In the genomic region with DNA sequence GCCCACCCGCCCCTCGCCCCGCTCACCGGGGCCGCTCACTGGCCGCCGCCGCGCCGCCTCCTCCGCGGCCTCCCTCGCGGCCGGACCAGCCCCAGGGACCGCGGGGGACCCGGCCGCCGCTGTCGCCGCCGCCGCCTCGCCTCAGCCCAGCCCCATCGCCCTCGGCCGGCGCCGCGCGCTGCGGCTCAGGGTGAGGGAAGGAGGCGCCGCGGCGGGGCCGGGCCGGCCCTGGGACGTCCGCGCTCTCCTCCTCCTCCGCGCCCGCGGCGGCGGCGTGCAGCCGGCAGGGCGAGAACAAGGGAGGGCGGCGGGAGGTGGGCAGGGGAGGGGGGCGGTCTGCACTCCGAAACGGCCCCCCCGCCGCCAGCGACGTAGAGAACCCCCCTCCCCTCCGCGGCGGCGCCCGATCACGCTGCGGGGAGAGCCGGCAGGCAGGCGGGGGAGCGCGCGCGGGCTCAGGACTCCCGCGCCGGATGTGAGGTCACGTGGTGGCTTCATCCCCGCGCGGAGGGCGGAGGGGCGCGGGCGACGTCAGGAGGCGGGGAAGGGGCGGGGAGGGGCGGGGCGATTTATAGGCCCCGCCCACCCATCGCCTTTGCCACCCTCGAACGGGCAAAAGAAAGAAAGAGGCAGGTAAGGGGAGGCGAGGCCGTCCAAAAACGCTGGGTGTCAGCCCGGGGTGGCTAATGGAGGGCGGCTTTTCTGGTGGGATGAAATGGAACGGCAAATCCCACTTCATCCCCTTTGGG, we compare ENCODE assay signal across 8 cellular contexts. TPM values are rescaled to one million over a fixed set of nuclear protein-coding genes. Genes with fewer than 3 reads are reported as not detected.
DNase-seq lines count a peak whose midpoint lies in the region; ATAC-seq and TF ChIP-seq lines count a peak whose summit lies in the region.

A gene (minus strand): TSS at position 463 of the 749 bp plus-strand sequence. CDS start 24,812 bp downstream, outside the sequence.

- no peaks in the 10 kb centered on the region for H3K9me3 ChIP-seq in heart right ventricle

- no peak for TF ChIP-seq CTCF in GM13976 (IDR thresholded peaks at IDR 0.05; ENCODE audit: borderline replicate concordance, control extremely low read depth, extremely low read depth, insufficient read depth, missing control alignments)
- no peak for TF ChIP-seq CTCF in heart right ventricle (IDR thresholded peaks at IDR 0.05)
- no peak for TF ChIP-seq CTCF in progenitor cell of endocrine pancreas (IDR thresholded peaks at IDR 0.05; ENCODE audit: unreplicated experiment)

- peaks cover 26% of the 10 kb centered on the region for H3K4me1 Mint-ChIP-seq in progenitor cell of endocrine pancreas (ENCODE audit: low read depth)

- peak within 1 kb of the TSS; percentile 54 to 87 (median 77) for H3K4me3 ChIP-seq in heart right ventricle

- H3K27ac ChIP-seq in heart right ventricle = peak within 1 kb of the TSS; percentile 71 to 96 (median 91)

- peak within 1 kb of the TSS; percentile 90 for H3K4me3 Mint-ChIP-seq in progenitor cell of endocrine pancreas (ENCODE audit: low read depth)

- H3K9me3 Mint-ChIP-seq in progenitor cell of endocrine pancreas (ENCODE audit: low read depth) = peaks cover 7% of the 10 kb centered on the region

- no peaks in the 10 kb centered on the region for H3K27me3 ChIP-seq in heart right ventricle

- intact Hi-C loops in T-helper 1 cell treated with Interleukin-12 subunit alpha and Interleukin-12 subunit beta and Interleukin-4 antibody, amounts not matched to agents 30 ng/mL and 1 ng/mL, for 36 hours (cut with micrococcal nuclease) = loop anchor here (1.0 to 5.0 kb wide), 14 partner anchors 14 to 1056 kb away; a partner anchor contains a TSS
- intact Hi-C loops in heart right ventricle (cut with DNase I) = loop anchor here in 8 of 10 donors (2.0 to 10.0 kb wide), 5 partner anchors 86 to 96 kb away; no protein-coding TSS in a partner anchor

- peaks cover 0 to 31% (median 0%) of the 10 kb centered on the region in 9 donors for H3K36me3 ChIP-seq in heart right ventricle

- peak; percentile 97 for DNase-seq in GM13976 (ENCODE audit: low spot score)
- DNase-seq in NCI-H146 treated with DMSO at 0.1 percent for 48 hours (lab: John Stamatoyannopoulos, UW; ENCODE audit: unreplicated experiment) = peak; percentile 91
- peak; percentile 81 for DNase-seq in amniotic epithelial cell (ENCODE audit: low read depth)
- peak; percentile 89 for DNase-seq in heart right ventricle
- DNase-seq in progenitor cell of endocrine pancreas (ENCODE audit: low spot score, unreplicated experiment) = peak; percentile 70
- DNase-seq in ureter (ENCODE audit: low spot score) = peak; percentile 88

- peaks cover 12% of the 10 kb centered on the region for H3K36me3 Mint-ChIP-seq in progenitor cell of endocrine pancreas (ENCODE audit: insufficient read depth)

- peak within 1 kb of the TSS; percentile 95 for H3K27ac Mint-ChIP-seq in progenitor cell of endocrine pancreas

- in situ Hi-C loops in GM13976 (cut with MboI; ENCODE audit: low sequenced_read_pairs, unreplicated experiment) = no loop called here

- H3K27me3 Mint-ChIP-seq in progenitor cell of endocrine pancreas = no peaks in the 10 kb centered on the region

- WGBS in heart right ventricle, 2 donors = 0 to 1% methylated on average over 48 to 92 of the region's 99 CpGs

- peaks cover 0 to 74% (median 37%) of the 10 kb centered on the region in 9 donors for H3K4me1 ChIP-seq in heart right ventricle

- peak; percentile 63 for ATAC-seq in HG02852 (IDR thresholded peaks at IDR 0.05; ENCODE audit: unreplicated experiment)
- ATAC-seq in heart right ventricle = peak; percentile 91 to 97 (median 96)

RNA-seq across cellular contexts. Expression of the gene that starts here (rescaled TPM):
- total RNA-seq in T-helper 1 cell treated with Interleukin-12 subunit alpha and Interleukin-12 subunit beta and Interleukin-4 antibody, amounts not matched to agents 30 ng/mL and 1 ng/mL, for 36 hours = 80.2 and 87.1 TPM in 2 replicates
- 100 to 1,000 TPM in 5 of 10 donors, 10 to 100 TPM in 5; 60.3 to 195 (median 109) TPM for total RNA-seq in heart right ventricle
- 10 to 100 TPM; 31.0 to 45.9 TPM for polyA plus RNA-seq in heart right ventricle
- total RNA-seq in progenitor cell of endocrine pancreas = 124 and 135 TPM in 2 replicates
- total RNA-seq in ureter = 68.5 TPM

Comparison
In these comparisons a context has a peak if more than half of its experiments do, and no peak if none do; other contexts are left out.
1. Peak in every context shown above with its lines: DNase-seq, ATAC-seq, H3K4me3 ChIP-seq and H3K27ac ChIP-seq.